ENCODE assay signal across 1 cellular context in the genomic region with DNA sequence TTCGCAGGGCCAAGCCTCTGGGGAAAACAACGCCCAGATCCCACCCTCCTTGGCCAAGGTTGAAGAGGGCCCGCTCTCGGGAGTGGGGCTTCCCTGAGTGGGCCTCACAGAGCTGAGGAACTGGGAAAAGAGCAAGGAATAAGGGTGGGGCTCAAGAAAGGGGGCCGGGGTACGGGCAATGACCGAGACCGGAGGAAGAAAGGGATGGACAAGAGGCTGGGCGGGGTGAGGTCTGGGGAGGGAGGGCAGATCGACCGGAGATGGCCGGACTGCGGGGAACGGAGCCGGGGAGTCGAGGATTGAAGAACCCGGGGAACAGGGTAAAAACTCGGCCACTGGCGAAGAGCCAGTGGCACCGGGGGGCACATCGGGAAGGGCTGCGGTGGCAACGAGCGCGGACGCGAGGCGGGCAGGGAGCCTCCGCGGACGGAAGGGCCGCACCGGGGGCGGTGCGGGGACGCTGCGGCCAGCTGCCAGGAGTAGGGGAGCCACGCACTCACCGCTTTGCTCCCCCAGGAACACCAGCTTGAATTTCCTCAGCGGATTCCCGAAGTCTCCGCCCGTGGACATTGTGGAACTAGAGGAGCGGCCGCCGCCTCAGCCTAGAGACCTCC.
TF ChIP-seq lines count a peak whose summit lies in the region.

No MANE protein-coding gene starts in this region.

TF ChIP-seq in GM12878, 131 proteins besides CTCF, POLR2A, EP300 and RAD21:
- TF ChIP-seq RUNX3 (IDR thresholded peaks at IDR 0.05; ENCODE audit: low read length) (peak; percentile 8; the same call in 1 of the 2 replicates), TCF3 (IDR thresholded peaks at IDR 0.05; ENCODE audit: borderline replicate concordance, insufficient read depth, low read depth, low read length) (no peak), ZNF622 (IDR thresholded peaks at IDR 0.05) (no peak), YY1 (IDR thresholded peaks at IDR 0.05; ENCODE audit: low read depth, low read length) (0 out of 2 replicates have a peak, but pooled peaks have one; percentile 16), EGR1 (IDR thresholded peaks at IDR 0.05; ENCODE audit: borderline replicate concordance in 1 of 2, low read depth in 2 of 2, low read length in 2 of 2) (peak in 1 of 2 experiments; percentile 22; a peak in 1 of 3 replicates), MEF2B (IDR thresholded peaks at IDR 0.05; ENCODE audit: partially characterized antibody, poor library complexity, severe bottlenecking) (peak; percentile 34)
- TF ChIP-seq, protein P1, sequence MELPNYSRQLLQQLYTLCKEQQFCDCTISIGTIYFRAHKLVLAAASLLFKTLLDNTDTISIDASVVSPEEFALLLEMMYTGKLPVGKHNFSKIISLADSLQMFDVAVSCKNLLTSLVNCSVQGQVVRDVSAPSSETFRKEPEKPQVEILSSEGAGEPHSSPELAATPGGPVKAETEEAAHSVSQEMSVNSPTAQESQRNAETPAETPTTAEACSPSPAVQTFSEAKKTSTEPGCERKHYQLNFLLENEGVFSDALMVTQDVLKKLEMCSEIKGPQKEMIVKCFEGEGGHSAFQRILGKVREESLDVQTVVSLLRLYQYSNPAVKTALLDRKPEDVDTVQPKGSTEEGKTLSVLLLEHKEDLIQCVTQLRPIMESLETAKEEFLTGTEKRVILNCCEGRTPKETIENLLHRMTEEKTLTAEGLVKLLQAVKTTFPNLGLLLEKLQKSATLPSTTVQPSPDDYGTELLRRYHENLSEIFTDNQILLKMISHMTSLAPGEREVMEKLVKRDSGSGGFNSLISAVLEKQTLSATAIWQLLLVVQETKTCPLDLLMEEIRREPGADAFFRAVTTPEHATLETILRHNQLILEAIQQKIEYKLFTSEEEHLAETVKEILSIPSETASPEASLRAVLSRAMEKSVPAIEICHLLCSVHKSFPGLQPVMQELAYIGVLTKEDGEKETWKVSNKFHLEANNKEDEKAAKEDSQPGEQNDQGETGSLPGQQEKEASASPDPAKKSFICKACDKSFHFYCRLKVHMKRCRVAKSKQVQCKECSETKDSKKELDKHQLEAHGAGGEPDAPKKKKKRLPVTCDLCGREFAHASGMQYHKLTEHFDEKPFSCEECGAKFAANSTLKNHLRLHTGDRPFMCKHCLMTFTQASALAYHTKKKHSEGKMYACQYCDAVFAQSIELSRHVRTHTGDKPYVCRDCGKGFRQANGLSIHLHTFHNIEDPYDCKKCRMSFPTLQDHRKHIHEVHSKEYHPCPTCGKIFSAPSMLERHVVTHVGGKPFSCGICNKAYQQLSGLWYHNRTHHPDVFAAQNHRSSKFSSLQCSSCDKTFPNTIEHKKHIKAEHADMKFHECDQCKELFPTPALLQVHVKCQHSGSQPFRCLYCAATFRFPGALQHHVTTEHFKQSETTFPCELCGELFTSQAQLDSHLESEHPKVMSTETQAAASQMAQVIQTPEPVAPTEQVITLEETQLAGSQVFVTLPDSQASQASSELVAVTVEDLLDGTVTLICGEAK (IDR thresholded peaks at IDR 0.05; ENCODE audit: borderline replicate concordance) = peak; percentile 12; the same call in 1 of the 2 replicates
